10 cellular contexts compared by ENCODE assay signal in the genomic region with DNA sequence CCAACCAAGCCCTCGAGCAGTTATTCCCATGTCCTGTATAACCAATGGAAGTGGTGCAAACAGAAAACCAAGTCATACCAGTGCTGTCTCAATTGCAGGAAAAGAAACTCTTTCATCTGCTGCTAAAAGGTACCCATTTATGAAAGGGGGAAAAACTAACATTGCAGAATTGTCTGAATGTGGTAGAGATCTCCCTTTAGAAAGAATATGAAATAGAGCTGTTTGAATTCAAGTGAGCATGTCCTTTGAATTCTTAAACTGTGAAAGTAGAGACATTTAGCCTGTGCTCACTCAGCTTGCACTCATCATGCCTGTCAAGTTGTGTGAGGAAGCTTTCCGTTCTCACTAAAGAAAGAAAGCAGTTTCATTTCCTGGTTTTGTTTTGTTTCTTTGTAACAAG.
DNase-seq lines count a peak whose midpoint lies in the region; ATAC-seq, FAIRE-seq and TF ChIP-seq lines count a peak whose summit lies in the region.
"Had no signal": no experiment of that assay in that cellular context is flagged by ENCODE, and none has a peak within 500 bp of the region (broad histone marks: within the 10 kb centered on the region; RNA-seq: fewer than 3 reads in every experiment).

No MANE protein-coding gene starts in this region.

- POLR2A ChIA-PET in endothelial cell of umbilical vein (lab: Charles Lee): no interaction called here

- BruUV-seq in endothelial cell of umbilical vein (replicated peaks; lab: Mats Ljungman, UMichigan): no TSS peak

- peak overlapping the region; percentile 10 for H3K27ac ChIP-seq in endothelial cell of umbilical vein (ENCODE audit: insufficient read depth, low read depth, low read length)

- FAIRE-seq in endothelial cell of umbilical vein (lab: Jason Lieb, UNC): peak; percentile 70

- TF ChIP-seq CTCF in endothelial cell of umbilical vein (IDR thresholded peaks at IDR 0.05; ENCODE audit: extremely low read depth in 1 of 2, insufficient read depth in 1 of 2, low read depth in 1 of 2, low read length in 2 of 2): no peak

- H3K79me2 ChIP-seq in endothelial cell of umbilical vein (ENCODE audit: control insufficient read depth, insufficient read depth, low read length): no peaks in the 10 kb centered on the region

- H3K36me3 ChIP-seq in endothelial cell of umbilical vein (ENCODE audit: control insufficient read depth in 2 of 2, extremely low read depth in 1 of 2, insufficient read depth in 2 of 2, low read length in 2 of 2): no peaks in the 10 kb centered on the region
- no peaks in the 10 kb centered on the region for H3K36me3 ChIP-seq in MG63

- H3K9ac ChIP-seq in endothelial cell of umbilical vein (replicated peaks; ENCODE audit: extremely low read depth, insufficient read depth, low read length): no peak overlapping the region

- peaks cover 14% of the 10 kb centered on the region for H3K4me1 ChIP-seq in endothelial cell of umbilical vein (ENCODE audit: control insufficient read depth, extremely low read depth, insufficient read depth, low read length)

- CTCF ChIA-PET in endothelial cell of umbilical vein (lab: Charles Lee): interaction anchor here (0.6 to 1.6 kb wide), 7 partner anchors 8 to 72 kb away, joined by 3 to 8 read pairs (median 3); no protein-coding TSS in a partner anchor

- H2AFZ ChIP-seq in endothelial cell of umbilical vein (ENCODE audit: low read depth, low read length): no peak overlapping the region

- H3K27me3 ChIP-seq in endothelial cell of umbilical vein (ENCODE audit: control insufficient read depth in 2 of 2, insufficient read depth in 2 of 2, low read length in 2 of 2) (no peaks in the 10 kb centered on the region), MG63 (no peaks in the 10 kb centered on the region)

- intact Hi-C loops in endothelial cell of umbilical vein (cut with micrococcal nuclease): no loop called here

- DNase-seq in endothelial cell of umbilical vein (ENCODE audit: low read depth, low spot score) (peak; percentile 63), MG63 (no peak), middle frontal gyrus (ENCODE audit: extremely low spot score, low spot score) (no peak), AG08396 (ENCODE audit: low spot score) (no peak), NCI-H1694 (lab: John Stamatoyannopoulos, UW) (no peak)
- DNase-seq: activated CD4-positive, alpha-beta T cell treated with anti-CD3 and anti-CD28 coated beads for 4 hours; NCI-H1436 had no signal

- H3K9me3 ChIP-seq in endothelial cell of umbilical vein (replicated peaks; ENCODE audit: control insufficient read depth, insufficient read depth, low read length) (no peaks in the 10 kb centered on the region), MG63 (no peaks in the 10 kb centered on the region)

- H4K20me1 ChIP-seq in endothelial cell of umbilical vein (replicated peaks; ENCODE audit: control insufficient read depth, extremely low read depth, insufficient read depth, low read length): no peaks in the 10 kb centered on the region

- ATAC-seq in GM18498 (IDR thresholded peaks at IDR 0.05; ENCODE audit: unreplicated experiment): peak; percentile 88
- ATAC-seq in GM19468 (IDR thresholded peaks at IDR 0.05; ENCODE audit: extremely low read depth, unreplicated experiment): peak; percentile 64
- peak; percentile 89 for ATAC-seq in HG03354 (IDR thresholded peaks at IDR 0.05; ENCODE audit: poor library complexity, severe bottlenecking, unreplicated experiment)

- no peak for TF ChIP-seq POLR2A in endothelial cell of umbilical vein (IDR thresholded peaks at IDR 0.05; ENCODE audit: low read depth, low read length)

- peak overlapping the region; percentile 69 for H3K4me2 ChIP-seq in endothelial cell of umbilical vein (ENCODE audit: insufficient read depth, low read length)

- dilution Hi-C loops in endothelial cell of umbilical vein (cut with MboI; ENCODE audit: extremely low pct_ligation_motif_present, low sequenced_read_pairs): no loop called here

- H3K4me3 ChIP-seq in endothelial cell of umbilical vein (replicated peaks in 1 of 3; ENCODE audit: insufficient read depth in 1 of 3, low read depth in 1 of 3, low read length in 3 of 3): peak overlapping the region in 1 of 3 experiments; percentile 0
- H3K4me3 ChIP-seq in MG63: no peak overlapping the region

- no peaks in the 10 kb centered on the region for H3K9me1 ChIP-seq in endothelial cell of umbilical vein (replicated peaks; ENCODE audit: control insufficient read depth, extremely low read depth, insufficient read depth, low read length)

TF ChIP-seq in endothelial cell of umbilical vein, 7 proteins besides CTCF, POLR2A, EP300 and RAD21:
- TF ChIP-seq JUN (IDR thresholded peaks at IDR 0.05; ENCODE audit: borderline replicate concordance, insufficient read depth, insufficient read length, low read depth) (no peak), FOS (IDR thresholded peaks at IDR 0.05; ENCODE audit: borderline replicate concordance, insufficient read depth, low read length) (no peak), POLR2AphosphoS5 (IDR thresholded peaks at IDR 0.05; ENCODE audit: insufficient read depth, low read depth, low read length) (no peak), MAX (IDR thresholded peaks at IDR 0.05; ENCODE audit: insufficient read depth, insufficient read length) (no peak), EZH2 (IDR thresholded peaks at IDR 0.05; ENCODE audit: borderline replicate concordance, low read depth, low read length, severe bottlenecking) (no peak), MYC (IDR thresholded peaks at IDR 0.05; ENCODE audit: low read depth, low read length) (no peak), GATA2 (IDR thresholded peaks at IDR 0.05; ENCODE audit: insufficient read depth, insufficient read length, low read depth, low read length) (no peak)
